ENCODE assay signal across 2 cellular contexts in genomic region chr5:120017523-120017922, GRCh38.
TF ChIP-seq lines count a peak whose summit lies in the region.

No MANE protein-coding gene starts in this region.

TF ChIP-seq in endothelial cell of umbilical vein, 7 proteins besides CTCF, POLR2A, EP300 and RAD21:
- TF ChIP-seq POLR2AphosphoS5 (IDR thresholded peaks at IDR 0.05; ENCODE audit: insufficient read depth, low read depth, low read length) (no peak), MAX (IDR thresholded peaks at IDR 0.05; ENCODE audit: insufficient read depth, insufficient read length) (no peak), EZH2 (IDR thresholded peaks at IDR 0.05; ENCODE audit: borderline replicate concordance, low read depth, low read length, severe bottlenecking) (no peak), JUN (IDR thresholded peaks at IDR 0.05; ENCODE audit: borderline replicate concordance, insufficient read depth, insufficient read length, low read depth) (no peak), GATA2 (IDR thresholded peaks at IDR 0.05; ENCODE audit: insufficient read depth, insufficient read length, low read depth, low read length) (no peak), MYC (IDR thresholded peaks at IDR 0.05; ENCODE audit: low read depth, low read length) (no peak), FOS (IDR thresholded peaks at IDR 0.05; ENCODE audit: borderline replicate concordance, insufficient read depth, low read length) (peak; percentile 64)

TF ChIP-seq in HepG2, 621 proteins besides CTCF, POLR2A, EP300 and RAD21 (continued from another document):
- no peak for TF ChIP-seq ZNF766 (CRISPR knock-in tag; IDR thresholded peaks at IDR 0.05; ENCODE audit: borderline replicate concordance)
- no peak for TF ChIP-seq ARID2 (CRISPR knock-in tag; IDR thresholded peaks at IDR 0.05; ENCODE audit: borderline replicate concordance)
- TF ChIP-seq IRF1 (CRISPR knock-in tag; IDR thresholded peaks at IDR 0.05; ENCODE audit: low read depth): no peak
- TF ChIP-seq PRDM10 (CRISPR knock-in tag; IDR thresholded peaks at IDR 0.05; ENCODE audit: low read depth): no peak
- TF ChIP-seq NCOA5 (CRISPR knock-in tag; IDR thresholded peaks at IDR 0.05): no peak
- no peak for TF ChIP-seq TGIF2 (CRISPR knock-in tag; IDR thresholded peaks at IDR 0.05)
- no peak for TF ChIP-seq YEATS2 (CRISPR knock-in tag; IDR thresholded peaks at IDR 0.05; ENCODE audit: borderline replicate concordance)
- TF ChIP-seq ZNF17 (CRISPR knock-in tag; IDR thresholded peaks at IDR 0.05): no peak
- no peak for TF ChIP-seq HDAC1 (CRISPR knock-in tag; IDR thresholded peaks at IDR 0.05)
- TF ChIP-seq SNAPC4 (CRISPR knock-in tag; IDR thresholded peaks at IDR 0.05): no peak
- TF ChIP-seq AKAP8 (CRISPR knock-in tag; IDR thresholded peaks at IDR 0.05): no peak
- TF ChIP-seq KLF16 (CRISPR knock-in tag; IDR thresholded peaks at IDR 0.05): no peak
- TF ChIP-seq ZSCAN25 (CRISPR knock-in tag; IDR thresholded peaks at IDR 0.05): no peak
- TF ChIP-seq GABPB1 (CRISPR knock-in tag; IDR thresholded peaks at IDR 0.05): no peak
- TF ChIP-seq SMAD3 (CRISPR knock-in tag; IDR thresholded peaks at IDR 0.05): no peak
- TF ChIP-seq ZFX (CRISPR knock-in tag; IDR thresholded peaks at IDR 0.05; ENCODE audit: low read depth): no peak
- TF ChIP-seq ZFP36 (IDR thresholded peaks at IDR 0.05; ENCODE audit: borderline replicate concordance, low read depth, low read length, partially characterized antibody): no peak
- TF ChIP-seq EEA1 (CRISPR knock-in tag; IDR thresholded peaks at IDR 0.05; ENCODE audit: borderline replicate concordance): no peak
- no peak for TF ChIP-seq TRIM22 (IDR thresholded peaks at IDR 0.05)
